Comparison of ENCODE assay signal across 2 cellular contexts in genomic region chr12:95738024-95738611, GRCh38.
TF ChIP-seq lines count a peak whose summit lies in the region.

No MANE protein-coding gene starts in this region.

TF ChIP-seq in H1, 55 proteins besides CTCF, POLR2A, EP300 and RAD21 (continues in another document):
- TF ChIP-seq CHD7 (IDR thresholded peaks at IDR 0.05; ENCODE audit: insufficient replicate concordance, low read length) (no peak), ATF2 (IDR thresholded peaks at IDR 0.05; ENCODE audit: low read length) (no peak), KDM1A (IDR thresholded peaks at IDR 0.05; ENCODE audit: borderline replicate concordance, low read length) (no peak), SIX5 (IDR thresholded peaks at IDR 0.05; ENCODE audit: low read depth, low read length) (no peak), NANOG (IDR thresholded peaks at IDR 0.05; ENCODE audit: insufficient read depth, low read depth, low read length, poor library complexity, severe bottlenecking) (no peak), TEAD4 (IDR thresholded peaks at IDR 0.05; ENCODE audit: low read depth, low read length) (no peak), BRCA1 (IDR thresholded peaks at IDR 0.05; ENCODE audit: low read depth, low read length) (no peak), SP4 (IDR thresholded peaks at IDR 0.05; ENCODE audit: low read length) (no peak), GTF2F1 (IDR thresholded peaks at IDR 0.05; ENCODE audit: borderline replicate concordance, low read depth, low read length) (no peak), MAFK (IDR thresholded peaks at IDR 0.05; ENCODE audit: low read depth, low read length) (no peak), CBX5 (IDR thresholded peaks at IDR 0.05; ENCODE audit: low read depth, low read length) (no peak), SP2 (IDR thresholded peaks at IDR 0.05; ENCODE audit: low read length) (no peak), ASH2L (IDR thresholded peaks at IDR 0.05; ENCODE audit: low read length) (no peak), CEBPB (IDR thresholded peaks at IDR 0.05; ENCODE audit: low read depth, low read length) (no peak), CHD2 (IDR thresholded peaks at IDR 0.05; ENCODE audit: low read length) (no peak), BACH1 (IDR thresholded peaks at IDR 0.05; ENCODE audit: low read length) (no peak), CREB1 (IDR thresholded peaks at IDR 0.05) (no peak), RXRA (IDR thresholded peaks at IDR 0.05; ENCODE audit: insufficient read depth, low read depth, low read length) (no peak)

TF ChIP-seq in GM23338, 12 proteins besides CTCF, POLR2A, EP300 and RAD21:
- TF ChIP-seq ZNF114 (CRISPR knock-in tag; IDR thresholded peaks at IDR 0.05): no peak
- no peak for TF ChIP-seq REST (IDR thresholded peaks at IDR 0.05; ENCODE audit: unreplicated experiment)
- TF ChIP-seq JUNB (IDR thresholded peaks at IDR 0.05; ENCODE audit: unreplicated experiment): no peak
- no peak for TF ChIP-seq POLR2AphosphoS5 (IDR thresholded peaks at IDR 0.05; ENCODE audit: low read depth)
- TF ChIP-seq ZNF331 (CRISPR knock-in tag; IDR thresholded peaks at IDR 0.05; ENCODE audit: low read depth): no peak
- TF ChIP-seq EZH2phosphoT487 (IDR thresholded peaks at IDR 0.05; ENCODE audit: unreplicated experiment): no peak
- TF ChIP-seq STAT1 (IDR thresholded peaks at IDR 0.05; ENCODE audit: unreplicated experiment): no peak
- TF ChIP-seq NANOG (IDR thresholded peaks at IDR 0.05; ENCODE audit: borderline replicate concordance): no peak
- TF ChIP-seq CREB1 (CRISPR knock-in tag; IDR thresholded peaks at IDR 0.05; ENCODE audit: low read depth): no peak
- TF ChIP-seq EZH2 (IDR thresholded peaks at IDR 0.05; ENCODE audit: low read depth, unreplicated experiment): no peak
- TF ChIP-seq ETS1 (IDR thresholded peaks at IDR 0.05): no peak
- no peak for TF ChIP-seq ZNF462 (CRISPR knock-in tag; IDR thresholded peaks at IDR 0.05)
